Comparison of ENCODE assay signal across 8 cellular contexts in genomic region chr2:42047488-42048317, GRCh38. TPM values are rescaled to one million over a fixed set of nuclear protein-coding genes. Genes with fewer than 3 reads are reported as not detected.
DNase-seq lines count a peak whose midpoint lies in the region; ATAC-seq and TF ChIP-seq lines count a peak whose summit lies in the region.

PKDCC (plus strand) TSS chr2:42048021; CDS start chr2:42048200, 179 bp downstream.

- intact Hi-C loops in OCI-LY7 (cut with micrococcal nuclease; ENCODE audit: unreplicated experiment), result no loop called here

- WGBS in ectodermal cell, 2 experiments, result 0% methylated on average over 95 to 102 of the region's 111 CpGs
- WGBS in liver, result under 1% methylated on average over 95 of the region's 111 CpGs

- no peak for TF ChIP-seq CTCF in liver (IDR thresholded peaks at IDR 0.05; ENCODE audit: low read depth, low read length, missing input control)
- no peak for TF ChIP-seq CTCF in OCI-LY7 (conservative IDR thresholded peaks at IDR 0.05; ENCODE audit: low read length)

- peak within 1 kb of the TSS; percentile 97 for H3K27ac ChIP-seq in ectodermal cell (ENCODE audit: insufficient read depth, low read depth, low read length, poor library complexity, severe bottlenecking)
- peak within 1 kb of the TSS; percentile 56 to 71 for H3K27ac ChIP-seq in liver (ENCODE audit: low read depth in 1 of 2, low read length in 2 of 2)
- no peak within 1 kb of the TSS for H3K27ac ChIP-seq in OCI-LY7 (ENCODE audit: low read depth, low read length, poor library complexity, severe bottlenecking)

- BruUV-seq in OCI-LY7 (replicated peaks; lab: Mats Ljungman, UMichigan), result no TSS peak

- H3K36me3 ChIP-seq in ectodermal cell (ENCODE audit: control insufficient read depth, insufficient read depth, low read length) (no peaks in the 10 kb centered on the region), liver (ENCODE audit: control insufficient read depth in 4 of 4, insufficient read depth in 3 of 4, low read depth in 1 of 4, low read length in 3 of 4) (no peaks in the 10 kb centered on the region), OCI-LY7 (ENCODE audit: insufficient read depth, low read length) (no peaks in the 10 kb centered on the region)

- POLR2A ChIA-PET in OCI-LY7 (lab: Charles Lee), result no interaction called here

- H3K9me3 Mint-ChIP-seq in stimulated activated memory B cell treated with anti-CD40 and anti-IgM and Interleukin-4, amounts not matched to agents 10 μg/mL and 1 μg/mL and 100 μg/mL, for 72 hours, result no peaks in the 10 kb centered on the region

- H3K27ac Mint-ChIP-seq in stimulated activated memory B cell treated with anti-CD40 and anti-IgM and Interleukin-4, amounts not matched to agents 10 μg/mL and 1 μg/mL and 100 μg/mL, for 72 hours, result no peak within 1 kb of the TSS

- H3K4me1 Mint-ChIP-seq in stimulated activated memory B cell treated with anti-CD40 and anti-IgM and Interleukin-4, amounts not matched to agents 10 μg/mL and 1 μg/mL and 100 μg/mL, for 72 hours, result peaks cover 7% of the 10 kb centered on the region

- H3K27me3 ChIP-seq in ectodermal cell (ENCODE audit: control insufficient read depth, insufficient read depth, low read length, poor library complexity, severe bottlenecking), result no peaks in the 10 kb centered on the region
- H3K27me3 ChIP-seq in liver (ENCODE audit: control insufficient read depth in 4 of 4, insufficient read depth in 4 of 4, low read length in 3 of 4), result no peaks in the 10 kb centered on the region

- peaks cover 75% of the 10 kb centered on the region for H3K27me3 Mint-ChIP-seq in stimulated activated memory B cell treated with anti-CD40 and anti-IgM and Interleukin-4, amounts not matched to agents 10 μg/mL and 1 μg/mL and 100 μg/mL, for 72 hours

- H3K4me3 ChIP-seq in ectodermal cell (ENCODE audit: insufficient read depth, low read depth, low read length), result peak within 1 kb of the TSS; percentile 48
- peak within 1 kb of the TSS; percentile 49 to 88 (median 65) for H3K4me3 ChIP-seq in liver (ENCODE audit: low read depth in 1 of 3, low read length in 3 of 3)
- H3K4me3 ChIP-seq in OCI-LY7 (ENCODE audit: low read depth, low read length, poor library complexity, severe bottlenecking), result no peak within 1 kb of the TSS

- H3K79me2 ChIP-seq in OCI-LY7 (ENCODE audit: insufficient read depth, low read depth, low read length), result no peaks in the 10 kb centered on the region

- H2AFZ ChIP-seq in OCI-LY7 (ENCODE audit: low read length), result no peak within 1 kb of the TSS

- H3K4me1 ChIP-seq in ectodermal cell (ENCODE audit: control insufficient read depth, insufficient read depth, low read length) (peaks cover 48% of the 10 kb centered on the region), liver (ENCODE audit: control insufficient read depth in 4 of 4, insufficient read depth in 4 of 4, low read length in 3 of 4) (peaks cover 6 to 28% (median 12%) of the 10 kb centered on the region in 4 donors), OCI-LY7 (ENCODE audit: insufficient read depth, low read length, poor library complexity, severe bottlenecking) (no peaks in the 10 kb centered on the region)

- H3K9ac ChIP-seq in liver (ENCODE audit: low read depth in 1 of 2, low read length in 2 of 2), result peak within 1 kb of the TSS; percentile 2 to 25

- DNase-seq in C1 segment of cervical spinal cord (lab: John Stamatoyannopoulos, UW), result peak in 11 of 14 donors; percentile 31 to 84 (median 55)
- DNase-seq in HT-29 (ENCODE audit: low spot score), result peak; percentile 52
- peak; percentile 30 for DNase-seq in T1000 (lab: John Stamatoyannopoulos, UW)
- DNase-seq in OCI-LY7 (ENCODE audit: low spot score), result no peak

- no peak for TF ChIP-seq RAD21 in liver (IDR thresholded peaks at IDR 0.05)

- H3K4me3 Mint-ChIP-seq in stimulated activated memory B cell treated with anti-CD40 and anti-IgM and Interleukin-4, amounts not matched to agents 10 μg/mL and 1 μg/mL and 100 μg/mL, for 72 hours, result peak within 1 kb of the TSS; percentile 65

- no peaks in the 10 kb centered on the region for H3K36me3 Mint-ChIP-seq in stimulated activated memory B cell treated with anti-CD40 and anti-IgM and Interleukin-4, amounts not matched to agents 10 μg/mL and 1 μg/mL and 100 μg/mL, for 72 hours

- peak; percentile 56 for ATAC-seq in GM18909 (IDR thresholded peaks at IDR 0.05; ENCODE audit: poor library complexity, unreplicated experiment)
- ATAC-seq in stimulated activated memory B cell treated with anti-CD40 and anti-IgM and Interleukin-4, amounts not matched to agents 10 μg/mL and 1 μg/mL and 100 μg/mL, for 72 hours, result peak; percentile 55

- CTCF ChIA-PET in OCI-LY7 (lab: Charles Lee; ENCODE audit: unreplicated experiment), result no interaction called here

- no peaks in the 10 kb centered on the region for H4K20me1 ChIP-seq in OCI-LY7 (ENCODE audit: insufficient read depth, low read length)

- H3K9me2 ChIP-seq in OCI-LY7 (ENCODE audit: insufficient read depth, low read length), result no peaks in the 10 kb centered on the region

- no peak within 1 kb of the TSS for H3K4me2 ChIP-seq in OCI-LY7 (ENCODE audit: low read length)

- H3K9me3 ChIP-seq in ectodermal cell (ENCODE audit: control insufficient read depth, low read length) (no peaks in the 10 kb centered on the region), liver (ENCODE audit: control insufficient read depth in 4 of 4, low read length in 3 of 4) (no peaks in the 10 kb centered on the region), OCI-LY7 (ENCODE audit: low read length) (no peaks in the 10 kb centered on the region)

TF ChIP-seq in liver, 16 proteins besides CTCF, POLR2A, EP300 and RAD21:
- TF ChIP-seq REST (IDR thresholded peaks at IDR 0.05), result no peak
- no peak for TF ChIP-seq ATF3 (IDR thresholded peaks at IDR 0.05)
- peak in 1 of 2 donors; percentile 12 for TF ChIP-seq EGR1 (IDR thresholded peaks at IDR 0.05; ENCODE audit: low read depth in 2 of 2)

RNA-seq across cellular contexts. Expression of gene PKDCC, which starts in this region (rescaled TPM):
- total RNA-seq in HT-29 (2014; rRNA removed; shearing (Covaris generic)), result 76.0 and 83.9 TPM in 2 replicates
- polyA plus RNA-seq in ectodermal cell (2013, experiment 1 of 4), result 224 TPM
- 241 TPM for polyA plus RNA-seq in ectodermal cell (2013, experiment 2 of 4)
- polyA plus RNA-seq in ectodermal cell (2013, experiment 3 of 4), result 222 TPM
- polyA plus RNA-seq in ectodermal cell (2013, experiment 4 of 4), result 225 TPM
- 10 to 100 TPM; 24.9 to 76.0 TPM for total RNA-seq in liver
- polyA plus RNA-seq in liver, result 10 to 100 TPM in 1 of 2 donors, 1 to 10 TPM in 1; 2.0 to 14.6 TPM
- not detected in 2 replicates for total RNA-seq in OCI-LY7 (2014; rRNA removed; shearing (Covaris generic))
- total RNA-seq in OCI-LY7 (2022), result not detected in 2 replicates

Comparison
In these comparisons a context has a peak if more than half of its experiments do, and no peak if none do; other contexts are left out.
1. RNA of gene PKDCC (total RNA-seq): 76.0 to 83.9 TPM in HT-29 and 24.9 to 76.0 TPM in liver; not detected in OCI-LY7; every median in the first group is over 10 times any median in the second.